ENCODE assay signal across 21 cellular contexts in genomic region chr6:89530982-89531381, GRCh38.
DNase-seq lines count a peak whose midpoint lies in the region; ATAC-seq and TF ChIP-seq lines count a peak whose summit lies in the region.
"Had no signal": no experiment of that assay in that cellular context is flagged by ENCODE, and none has a peak within 500 bp of the region (broad histone marks: within the 10 kb centered on the region; RNA-seq: fewer than 3 reads in every experiment).

No MANE protein-coding gene starts in this region.

- H3K27ac ChIP-seq in heart right ventricle (no peak overlapping the region), gastrocnemius medialis (no peak overlapping the region)
- H3K27ac ChIP-seq: BLaER1 treated with 17β-estradiol and CSF1 and Interleukin-3, amounts not matched to agents 10 nM and 100 nM; Peyer's patch; SJSA1 had no signal

- WGBS in heart right ventricle, 2 donors = 51 to 57% methylated on average over 11 of the region's 11 CpGs

- no peaks in the 10 kb centered on the region for H3K9me3 ChIP-seq in heart right ventricle
- no peaks in the 10 kb centered on the region for H3K9me3 ChIP-seq in gastrocnemius medialis
- H3K9me3 ChIP-seq: BLaER1 treated with 17β-estradiol and CSF1 and Interleukin-3, amounts not matched to agents 10 nM and 100 nM; Caco-2; MG63; Peyer's patch; SJSA1 had no signal

- no peak overlapping the region for H3K4me3 ChIP-seq in heart right ventricle
- no peak overlapping the region for H3K4me3 ChIP-seq in gastrocnemius medialis
- H3K4me3 ChIP-seq: BLaER1 treated with 17β-estradiol and CSF1 and Interleukin-3, amounts not matched to agents 10 nM and 100 nM; K562; MG63; Peyer's patch; SJSA1 had no signal

- H3K27me3 ChIP-seq in heart right ventricle (no peaks in the 10 kb centered on the region), gastrocnemius medialis (no peaks in the 10 kb centered on the region)
- H3K27me3 ChIP-seq: BLaER1 treated with 17β-estradiol and CSF1 and Interleukin-3, amounts not matched to agents 10 nM and 100 nM; MG63; Peyer's patch had no signal

- peaks cover 0 to 13% (median 3%) of the 10 kb centered on the region in 9 donors for H3K4me1 ChIP-seq in heart right ventricle
- peaks cover 11 to 12% of the 10 kb centered on the region in 2 donors for H3K4me1 ChIP-seq in gastrocnemius medialis
- H3K4me1 ChIP-seq: Caco-2, Peyer's patch, SJSA1 had no signal

- in situ Hi-C loops in G401 (cut with HindIII; ENCODE audit: low sequenced_read_pairs) = no loop called here
- in situ Hi-C loops in gastrocnemius medialis (cut with MboI; ENCODE audit: low sequenced_read_pairs in 4 of 4) = no loop called here

- intact Hi-C loops in heart right ventricle (cut with DNase I) = loop anchor here in 1 of 10 donors (10.0 kb wide), 1 partner anchor 64 kb away; no protein-coding TSS in a partner anchor
- intact Hi-C loops in gastrocnemius medialis (cut with DNase I; ENCODE audit: low total_unique reads) = no loop called here

- ATAC-seq in heart right ventricle (peak in 7 of 8 donors; percentile 25 to 91 (median 84)), GM18873 (IDR thresholded peaks at IDR 0.05; ENCODE audit: low FRiP score, unreplicated experiment) (no peak), HG03097 (IDR thresholded peaks at IDR 0.05; ENCODE audit: low FRiP score, unreplicated experiment) (no peak), gastrocnemius medialis (no peak)
- ATAC-seq: K562 had no signal

- no peak for TF ChIP-seq POLR2A in gastrocnemius medialis (IDR thresholded peaks at IDR 0.05)

- no peak for TF ChIP-seq CTCF in heart right ventricle (IDR thresholded peaks at IDR 0.05)
- no peak for TF ChIP-seq CTCF in gastrocnemius medialis (IDR thresholded peaks at IDR 0.05 in 4 of 5, conservative IDR thresholded peaks at IDR 0.05 in 1 of 5)

- DNase-seq in DMS153 (lab: John Stamatoyannopoulos, UW) (peak; percentile 83), G401 (ENCODE audit: low spot score) (peak; percentile 20), NCI-H2171 treated with DMSO at 0.1 percent for 48 hours (lab: John Stamatoyannopoulos, UW) (peak; percentile 47), heart right ventricle (peak; percentile 48 to 55), HK-2 (ENCODE audit: unreplicated experiment) (no peak), gastrocnemius medialis (no peak)
- DNase-seq: ACHN; Caco-2; CD4-positive, alpha-beta memory T cell; DMS 273 treated with DMSO at 0.1 percent for 48 hours; GDM1; MG63; NCI-H1436; NCI-H1930; NCI-H510A treated with DMSO at 0.1 percent for 48 hours; Peyer's patch had no signal

- H3K36me3 ChIP-seq in heart right ventricle (no peaks in the 10 kb centered on the region), gastrocnemius medialis (no peaks in the 10 kb centered on the region)
- H3K36me3 ChIP-seq: BLaER1 treated with 17β-estradiol and CSF1 and Interleukin-3, amounts not matched to agents 10 nM and 100 nM; MG63; Peyer's patch; SJSA1 had no signal

Comparison
In these comparisons a context has a peak if more than half of its experiments do, and no peak if none do; other contexts are left out.
1. DNase-seq: peak in DMS153 (single experiment), G401 (single experiment), NCI-H2171 treated with DMSO at 0.1 percent for 48 hours (single experiment) and heart right ventricle (2 of 2); none in HK-2 (single experiment) and gastrocnemius medialis (0 of 2).
2. ATAC-seq: peak in heart right ventricle (7 of 8); none in GM18873 (single experiment), HG03097 (single experiment) and gastrocnemius medialis (0 of 2).